16 cellular contexts compared by ENCODE assay signal in genomic region chr1:236494082-236494481, GRCh38. TPM values are rescaled to one million over a fixed set of nuclear protein-coding genes. Genes with fewer than 3 reads are reported as not detected.
A peak's percentile ranks its signal among the peaks of the same experiment; 100 is the strongest.
DNase-seq lines count a peak whose midpoint lies in the region; ATAC-seq and TF ChIP-seq lines count a peak whose summit lies in the region.
"Had no signal": no experiment of that assay in that cellular context is flagged by ENCODE, and none has a peak within 500 bp of the region (broad histone marks: within the 10 kb centered on the region; RNA-seq: fewer than 3 reads in every experiment).

No MANE protein-coding gene starts in this region.

- no peaks in the 10 kb centered on the region for H3K9me3 Mint-ChIP-seq in Caco-2 (ENCODE audit: unreplicated experiment)
- H3K9me3 Mint-ChIP-seq: CD14-positive monocyte had no signal

- H3K4me2 ChIP-seq in hepatocyte (no peak overlapping the region), trophoblast cell (ENCODE audit: low read length) (no peak overlapping the region)

- H3K27me3 ChIP-seq in Caco-2 (replicated peaks; ENCODE audit: control insufficient read depth, insufficient read depth, low read length), result no peaks in the 10 kb centered on the region
- no peaks in the 10 kb centered on the region for H3K27me3 ChIP-seq in Panc1 (ENCODE audit: control insufficient read depth, insufficient read depth, low read length)
- H3K27me3 ChIP-seq in hepatocyte, result no peaks in the 10 kb centered on the region
- no peaks in the 10 kb centered on the region for H3K27me3 ChIP-seq in trophoblast cell (ENCODE audit: insufficient read depth, low read length)
- no peaks in the 10 kb centered on the region for H3K27me3 ChIP-seq in uterus

- H3K23ac ChIP-seq in trophoblast cell (ENCODE audit: low read length), result peak overlapping the region; percentile 41

- CTCF ChIA-PET in Caco-2 (lab: Charles Lee) (no interaction called here), Panc1 (lab: Charles Lee) (no interaction called here)

- no peak overlapping the region for H2BK5ac ChIP-seq in trophoblast cell (ENCODE audit: low read depth, low read length, poor library complexity)

- no peaks in the 10 kb centered on the region for H3K79me1 ChIP-seq in trophoblast cell (ENCODE audit: low read length)

- peaks cover 14% of the 10 kb centered on the region for H3K36me3 Mint-ChIP-seq in Caco-2 (ENCODE audit: insufficient read depth, unreplicated experiment)
- H3K36me3 Mint-ChIP-seq: CD14-positive monocyte had no signal

- H2BK12ac ChIP-seq in trophoblast cell (ENCODE audit: low read length), result no peak overlapping the region

- H2AK5ac ChIP-seq in trophoblast cell (ENCODE audit: low read length), result no peak overlapping the region

- no peak overlapping the region for H2BK120ac ChIP-seq in trophoblast cell (ENCODE audit: insufficient read depth, low read length, poor library complexity)

- peaks cover 58% of the 10 kb centered on the region for H3K4me1 ChIP-seq in Caco-2
- H3K4me1 ChIP-seq in Panc1 (ENCODE audit: control insufficient read depth, insufficient read depth, low read length), result peaks cover 22% of the 10 kb centered on the region
- no peaks in the 10 kb centered on the region for H3K4me1 ChIP-seq in hepatocyte (ENCODE audit: insufficient read depth)
- H3K4me1 ChIP-seq in trophoblast cell (ENCODE audit: control insufficient read depth in 1 of 2, insufficient read depth in 2 of 2, low read length in 2 of 2), result no peaks in the 10 kb centered on the region
- no peaks in the 10 kb centered on the region for H3K4me1 ChIP-seq in uterus

- H2AFZ ChIP-seq in hepatocyte (no peak overlapping the region), trophoblast cell (ENCODE audit: insufficient read depth, low read length, poor library complexity) (no peak overlapping the region)

- H3K27ac ChIP-seq in Panc1 (ENCODE audit: low read length), result peak overlapping the region; percentile 67; the same call in 1 of the 2 replicates
- H3K27ac ChIP-seq in hepatocyte, result peak overlapping the region; percentile 60
- no peak overlapping the region for H3K27ac ChIP-seq in trophoblast cell (ENCODE audit: low read depth, low read length)
- no peak overlapping the region for H3K27ac ChIP-seq in uterus

- H3K4me1 Mint-ChIP-seq in Caco-2 (ENCODE audit: low read depth, unreplicated experiment), result peaks cover 67% of the 10 kb centered on the region

- no peaks in the 10 kb centered on the region for H3K79me2 ChIP-seq in hepatocyte
- no peaks in the 10 kb centered on the region for H3K79me2 ChIP-seq in trophoblast cell (ENCODE audit: control insufficient read depth, insufficient read depth, low read length, poor library complexity)

- H3K9me3 ChIP-seq in Caco-2 (no peaks in the 10 kb centered on the region), Panc1 (ENCODE audit: control insufficient read depth, insufficient read depth, low read depth, low read length) (no peaks in the 10 kb centered on the region), hepatocyte (ENCODE audit: low read depth) (no peaks in the 10 kb centered on the region), trophoblast cell (ENCODE audit: insufficient read depth, low read depth, low read length) (peaks cover 2% of the 10 kb centered on the region), uterus (no peaks in the 10 kb centered on the region)

- H3K9me2 ChIP-seq in hepatocyte (replicated peaks; ENCODE audit: insufficient read depth), result no peaks in the 10 kb centered on the region

- TF ChIP-seq CTCF in Caco-2 (IDR thresholded peaks at IDR 0.05; ENCODE audit: insufficient read depth in 1 of 2, low read depth in 1 of 2, low read length in 1 of 2, severe bottlenecking in 1 of 2, unreplicated experiment in 1 of 2), result no peak
- TF ChIP-seq CTCF in Panc1 (IDR thresholded peaks at IDR 0.05), result no peak
- no peak for TF ChIP-seq CTCF in hepatocyte (IDR thresholded peaks at IDR 0.05; ENCODE audit: poor library complexity)
- no peak for TF ChIP-seq CTCF in uterus (IDR thresholded peaks at IDR 0.05)

- POLR2A ChIA-PET in Caco-2 (lab: Charles Lee) (interaction anchor here (1.6 kb wide), 1 partner anchor 23 kb away, joined by 30 read pairs; no protein-coding TSS in a partner anchor), Panc1 (lab: Charles Lee) (no interaction called here)

- H4K91ac ChIP-seq in trophoblast cell (ENCODE audit: low read depth, low read length), result no peak overlapping the region

- peak overlapping the region; percentile 25 for H3K4me3 Mint-ChIP-seq in Caco-2 (ENCODE audit: unreplicated experiment)
- H3K4me3 Mint-ChIP-seq: CD14-positive monocyte had no signal

- WGBS in hepatocyte (ENCODE audit: low lambda C conversion rate, missing lambda C conversion rate), result 86% methylated on average over 11 of the region's 11 CpGs
- WGBS in trophoblast cell (ENCODE audit: extremely low coverage, insufficient coverage, insufficient read length), result no CpG with 5 or more reads among the region's 11 CpGs

- H3K18ac ChIP-seq in trophoblast cell (ENCODE audit: low read length), result no peak overlapping the region

- no peak overlapping the region for H3K4me3 ChIP-seq in Caco-2 (ENCODE audit: low read depth, low read length)
- H3K4me3 ChIP-seq in Panc1 (ENCODE audit: low read depth in 2 of 2, low read length in 2 of 2), result no peak overlapping the region
- no peak overlapping the region for H3K4me3 ChIP-seq in hepatocyte
- H3K4me3 ChIP-seq in trophoblast cell (ENCODE audit: low read depth, low read length), result peak overlapping the region; percentile 25
- no peak overlapping the region for H3K4me3 ChIP-seq in uterus

- ATAC-seq in Panc1, result no peak
- ATAC-seq: SK-N-SH treated with all-trans-retinoic acid at 6 μM for 48 hours had no signal

- H4K12ac ChIP-seq in trophoblast cell (ENCODE audit: low read depth, low read length), result no peak overlapping the region

- intact Hi-C loops in Caco-2 (cut with micrococcal nuclease; ENCODE audit: unreplicated experiment) (loop anchor here (1.0 to 5.0 kb wide), 6 partner anchors 9 to 95 kb away; no protein-coding TSS in a partner anchor), Panc1 (cut with micrococcal nuclease; ENCODE audit: unreplicated experiment) (loop anchor here (10.0 kb wide), 1 partner anchor 389 kb away; no protein-coding TSS in a partner anchor), uterus (cut with DNase I; ENCODE audit: low total_unique reads) (loop anchor here (10.0 kb wide), 1 partner anchor 379 kb away; no protein-coding TSS in a partner anchor)

- peak overlapping the region; percentile 79 for H3K27ac Mint-ChIP-seq in Caco-2 (ENCODE audit: unreplicated experiment)

- BruUV-seq in Caco-2 (replicated peaks; lab: Mats Ljungman, UMichigan) (no TSS peak), Panc1 (replicated peaks; lab: Mats Ljungman, UMichigan) (no TSS peak)

- peak in 1 of 2 experiments; percentile 38 for DNase-seq in Caco-2
- no peak for DNase-seq in Panc1 (ENCODE audit: low read depth, low spot score)
- no peak for DNase-seq in hepatocyte (ENCODE audit: low spot score)
- DNase-seq in trophoblast cell, result no peak
- DNase-seq in foreskin melanocyte, result no peak
- no peak for DNase-seq in uterus
- no peak for DNase-seq in NCI-H510A treated with DMSO at 0.1 percent for 48 hours (lab: John Stamatoyannopoulos, UW)
- DNase-seq: GF-D8; KBM-7; NCI-H1105; NCI-H2081 treated with DMSO at 0.1 percent for 48 hours; NCI-H748 treated with DMSO at 0.1 percent for 48 hours; NK-92 treated with Interleukin-12 subunit alpha and Interleukin-12 subunit beta, amount 100 ng/mL, for 24 hours; SHP77 had no signal

- H4K8ac ChIP-seq in trophoblast cell (ENCODE audit: low read depth, low read length), result no peak overlapping the region

- no peak overlapping the region for H3K14ac ChIP-seq in trophoblast cell (ENCODE audit: low read length)

- TF ChIP-seq POLR2A in uterus (IDR thresholded peaks at IDR 0.05), result no peak

- peak overlapping the region; percentile 59 for H3K9ac ChIP-seq in trophoblast cell (ENCODE audit: low read length)

- H4K20me1 ChIP-seq in hepatocyte (ENCODE audit: insufficient read depth, poor library complexity, severe bottlenecking), result no peaks in the 10 kb centered on the region

- H3K27me3 Mint-ChIP-seq in Caco-2 (ENCODE audit: insufficient read depth, unreplicated experiment), result no peaks in the 10 kb centered on the region

- no peak overlapping the region for H3K4ac ChIP-seq in trophoblast cell (ENCODE audit: low read depth, low read length)

- H3K36me3 ChIP-seq in Caco-2 (ENCODE audit: control insufficient read depth, insufficient read depth, low read length) (no peaks in the 10 kb centered on the region), Panc1 (ENCODE audit: control insufficient read depth, insufficient read depth, low read length) (no peaks in the 10 kb centered on the region), hepatocyte (replicated peaks; ENCODE audit: insufficient read depth, low read depth) (no peaks in the 10 kb centered on the region), trophoblast cell (ENCODE audit: control insufficient read depth in 1 of 2, insufficient read depth in 2 of 2, low read length in 2 of 2) (no peaks in the 10 kb centered on the region), uterus (no peaks in the 10 kb centered on the region)

- in situ Hi-C loops in Panc1 (cut with HindIII; ENCODE audit: low pct_unique_long_range_greater_than_20kb, low sequenced_read_pairs), result no loop called here

RNA-seq across cellular contexts. Expression of gene LGALS8, which starts 29.7 kb away (rescaled TPM):
- total RNA-seq in Caco-2 (2022) (67.4 and 72.3 TPM in 2 replicates), Panc1 (2021; ENCODE audit: unreplicated experiment) (221 TPM), hepatocyte (43.9 and 46.6 TPM in 2 replicates), uterus (100 to 1,000 TPM in 1 of 4 donors, 10 to 100 TPM in 3; 45.7 to 112 (median 61.5) TPM)
- polyA plus RNA-seq in Panc1 (2012; ENCODE audit: insufficient read length), result 242 TPM
- 33.5 TPM in 2 replicates for polyA plus RNA-seq in hepatocyte
- 27.6 and 27.8 TPM in 2 replicates for polyA plus RNA-seq in trophoblast cell (2013)

Comparison
In these comparisons a context has a peak if more than half of its experiments do, and no peak if none do; other contexts are left out.
1. H3K27ac ChIP-seq: peak in Panc1 (single experiment) and hepatocyte (single experiment); none in trophoblast cell (single experiment) and uterus (0 of 2).